Comparison of ENCODE assay signal across 6 cellular contexts in genomic region chr1:245971076-245971710, GRCh38.
A peak's percentile ranks its signal among the peaks of the same experiment; 100 is the strongest.
DNase-seq lines count a peak whose midpoint lies in the region; ATAC-seq and TF ChIP-seq lines count a peak whose summit lies in the region.
"Not testable (repeated sequence)": the region's sequence is repeated elsewhere in the genome, so short reads cannot be mapped to it uniquely, and the experiment has no call there.

No MANE protein-coding gene starts in this region.

- not testable (repeated sequence) for TF ChIP-seq CTCF in IMR-90 (conservative IDR thresholded peaks at IDR 0.05; ENCODE audit: low read depth, low read length); hepatocyte (IDR thresholded peaks at IDR 0.05; ENCODE audit: poor library complexity); progenitor cell of endocrine pancreas (IDR thresholded peaks at IDR 0.05; ENCODE audit: unreplicated experiment)

- H4K8ac ChIP-seq in IMR-90 (ENCODE audit: low read depth in 2 of 2, low read length in 2 of 2); mesenchymal stem cell (ENCODE audit: low read length): not testable (repeated sequence)

- H3K18ac ChIP-seq in IMR-90 (ENCODE audit: low read depth, low read length), result peak overlapping the region; percentile 33; the same call in 1 of the 2 replicates
- H3K18ac ChIP-seq in mesenchymal stem cell (ENCODE audit: low read depth in 1 of 2, low read length in 2 of 2), result not testable (repeated sequence)

- not testable (repeated sequence) for ATAC-seq in IMR-90 (ENCODE audit: low read depth)

- H3K4ac ChIP-seq in IMR-90 (ENCODE audit: low read depth, low read length), result 0 out of 2 replicates have a peak overlapping the region, but pooled peaks have one; percentile 4
- not testable (repeated sequence) for H3K4ac ChIP-seq in mesenchymal stem cell (ENCODE audit: low read depth in 1 of 2, low read length in 2 of 2)

- not testable (repeated sequence) for H3K4me3 Mint-ChIP-seq in progenitor cell of endocrine pancreas (ENCODE audit: low read depth)

- H2BK20ac ChIP-seq in IMR-90 (ENCODE audit: low read depth, low read length), result not testable (repeated sequence)

- POLR2A ChIA-PET in IMR-90 (lab: Charles Lee; ENCODE audit: unreplicated experiment), result not testable (repeated sequence)

- in situ Hi-C loops in IMR-90 (cut with MboI; ENCODE audit: low sequenced_read_pairs), result not testable (repeated sequence)

- not testable (repeated sequence) for H3K27ac ChIP-seq in IMR-90 (ENCODE audit: insufficient read depth, low read length); mesenchymal stem cell (ENCODE audit: low read length, poor library complexity, severe bottlenecking)
- H3K27ac ChIP-seq in hepatocyte, result peak overlapping the region; percentile 11

- H3K4me1 ChIP-seq in IMR-90 (ENCODE audit: control insufficient read depth, insufficient read depth, low read length) (peaks cover 10% of the 10 kb centered on the region), hepatocyte (ENCODE audit: insufficient read depth) (peaks cover 12% of the 10 kb centered on the region)
- not testable (repeated sequence) for H3K4me1 ChIP-seq in mesenchymal stem cell (ENCODE audit: control insufficient read depth, insufficient read depth, low read depth, low read length)

- peak overlapping the region in 1 of 2 experiments; percentile 75 for H2BK12ac ChIP-seq in mesenchymal stem cell (ENCODE audit: low read length in 2 of 2)

- H2AK5ac ChIP-seq in IMR-90 (ENCODE audit: low read depth, low read length); mesenchymal stem cell (ENCODE audit: low read length, severe bottlenecking): not testable (repeated sequence)

- not testable (repeated sequence) for H3K56ac ChIP-seq in IMR-90 (ENCODE audit: extremely low read depth, insufficient read depth, low read length)

- H3K14ac ChIP-seq in IMR-90 (replicated peaks; ENCODE audit: low read depth, low read length); mesenchymal stem cell (ENCODE audit: low read length in 2 of 2): not testable (repeated sequence)

- not testable (repeated sequence) for H3K9ac ChIP-seq in IMR-90 (ENCODE audit: low read depth, low read length); mesenchymal stem cell (ENCODE audit: low read length)

- not testable (repeated sequence) for H3K36me3 Mint-ChIP-seq in progenitor cell of endocrine pancreas (ENCODE audit: insufficient read depth)

- not testable (repeated sequence) for H3K36me3 ChIP-seq in IMR-90 (ENCODE audit: control insufficient read depth, insufficient read depth, low read length); hepatocyte (replicated peaks; ENCODE audit: insufficient read depth, low read depth); mesenchymal stem cell (ENCODE audit: control insufficient read depth in 1 of 2, insufficient read depth in 2 of 2, low read depth in 1 of 2, low read length in 2 of 2)

- H2BK15ac ChIP-seq in IMR-90 (ENCODE audit: low read depth, low read length); mesenchymal stem cell (ENCODE audit: low read depth, poor library complexity, severe bottlenecking): not testable (repeated sequence)

- not testable (repeated sequence) for H4K5ac ChIP-seq in IMR-90 (ENCODE audit: low read depth, low read length)

- H3K79me2 ChIP-seq in hepatocyte, result not testable (repeated sequence)

- TF ChIP-seq RAD21 in IMR-90 (IDR thresholded peaks at IDR 0.05; ENCODE audit: low read length), result not testable (repeated sequence)

- not testable (repeated sequence) for H3K23ac ChIP-seq in IMR-90 (ENCODE audit: low read depth, low read length); mesenchymal stem cell (ENCODE audit: low read length in 2 of 2)

- not testable (repeated sequence) for BruUV-seq in IMR-90 (replicated peaks; lab: Mats Ljungman, UMichigan)

- H3K79me1 ChIP-seq in IMR-90 (ENCODE audit: low read depth in 1 of 2, low read length in 2 of 2); mesenchymal stem cell (replicated peaks; ENCODE audit: low read length, poor library complexity, severe bottlenecking): not testable (repeated sequence)

- not testable (repeated sequence) for H2AK9ac ChIP-seq in IMR-90 (replicated peaks; ENCODE audit: low read depth, low read length, poor library complexity)

- no CpG with 5 or more reads among the region's 10 CpGs for WGBS in IMR-90 (ENCODE audit: extremely low coverage in 2 of 2, insufficient read length in 1 of 2), 2 experiments
- WGBS in hepatocyte (ENCODE audit: low lambda C conversion rate, missing lambda C conversion rate), result 84% methylated on average over 10 of the region's 10 CpGs
- 89% methylated on average over 9 of the region's 10 CpGs for WGBS in mesenchymal stem cell

- not testable (repeated sequence) for DNase-seq in IMR-90; hepatocyte (ENCODE audit: low spot score); progenitor cell of endocrine pancreas (ENCODE audit: low spot score, unreplicated experiment)
- DNase-seq in NCI-H2107 treated with DMSO at 0.1 percent for 48 hours (lab: John Stamatoyannopoulos, UW; ENCODE audit: unreplicated experiment), result peak; percentile 58
- peak; percentile 71 for DNase-seq in amniotic epithelial cell (ENCODE audit: low read depth)
- peak; percentile 52 for DNase-seq in mesenchymal stem cell

- H3K27me3 ChIP-seq in IMR-90 (ENCODE audit: control insufficient read depth, insufficient read depth, low read length); hepatocyte; mesenchymal stem cell (ENCODE audit: control insufficient read depth in 1 of 2, insufficient read depth in 1 of 2, low read length in 2 of 2): not testable (repeated sequence)

- TF ChIP-seq POLR2A in IMR-90 (IDR thresholded peaks at IDR 0.05; ENCODE audit: low read depth, low read length), result not testable (repeated sequence)

- dilution Hi-C loops in IMR-90 (cut with HindIII; ENCODE audit: low sequenced_read_pairs, unreplicated experiment), result not testable (repeated sequence)

- not testable (repeated sequence) for H4K20me1 ChIP-seq in IMR-90 (ENCODE audit: insufficient read depth, low read length); hepatocyte (ENCODE audit: insufficient read depth, poor library complexity, severe bottlenecking)

- not testable (repeated sequence) for H3K9me2 ChIP-seq in hepatocyte (replicated peaks; ENCODE audit: insufficient read depth)

- not testable (repeated sequence) for H3K9me3 ChIP-seq in IMR-90 (ENCODE audit: control insufficient read depth, insufficient read depth, low read length); hepatocyte (ENCODE audit: low read depth); mesenchymal stem cell (ENCODE audit: control insufficient read depth, low read length)

- H3K4me1 Mint-ChIP-seq in progenitor cell of endocrine pancreas (ENCODE audit: low read depth), result peaks cover 16% of the 10 kb centered on the region

- H3K9me1 ChIP-seq in IMR-90 (ENCODE audit: insufficient read depth, low read length), result not testable (repeated sequence)

- H3K4me3 ChIP-seq in IMR-90 (ENCODE audit: insufficient read depth, low read depth, low read length); hepatocyte; mesenchymal stem cell (ENCODE audit: insufficient read depth in 1 of 2, low read depth in 1 of 2, low read length in 2 of 2): not testable (repeated sequence)

- not testable (repeated sequence) for H3K9me3 Mint-ChIP-seq in progenitor cell of endocrine pancreas (ENCODE audit: low read depth)

- not testable (repeated sequence) for H3K4me2 ChIP-seq in IMR-90 (ENCODE audit: low read depth, low read length); hepatocyte; mesenchymal stem cell (ENCODE audit: low read length, poor library complexity, severe bottlenecking)

- H2BK120ac ChIP-seq in IMR-90 (ENCODE audit: low read depth, low read length), result not testable (repeated sequence)
- peak overlapping the region; percentile 52 for H2BK120ac ChIP-seq in mesenchymal stem cell (ENCODE audit: low read depth, low read length)

- H2AFZ ChIP-seq in IMR-90 (replicated peaks; ENCODE audit: low read length, poor library complexity); hepatocyte; mesenchymal stem cell (ENCODE audit: low read depth, low read length): not testable (repeated sequence)

- CTCF ChIA-PET in IMR-90 (lab: Yijun Ruan, JAX), result interaction anchor here (0.6 kb wide), 1 partner anchor 455 kb away, joined by 4 read pairs; no protein-coding TSS in a partner anchor

- not testable (repeated sequence) for H2BK5ac ChIP-seq in IMR-90 (ENCODE audit: low read depth, low read length, poor library complexity, severe bottlenecking); mesenchymal stem cell (ENCODE audit: low read depth, low read length, poor library complexity, severe bottlenecking)

- H4K91ac ChIP-seq in IMR-90 (ENCODE audit: insufficient read depth, low read depth, low read length); mesenchymal stem cell (ENCODE audit: low read length): not testable (repeated sequence)

- H3K27ac Mint-ChIP-seq in progenitor cell of endocrine pancreas, result peak overlapping the region; percentile 42

- intact Hi-C loops in IMR-90 (cut with micrococcal nuclease), result not testable (repeated sequence)

- not testable (repeated sequence) for H3K27me3 Mint-ChIP-seq in progenitor cell of endocrine pancreas

TF ChIP-seq in IMR-90, 13 proteins besides CTCF, POLR2A, EP300 and RAD21:
- TF ChIP-seq CEBPB (IDR thresholded peaks at IDR 0.05; ENCODE audit: low read depth, low read length), result peak; percentile 60
